In the genomic region with DNA sequence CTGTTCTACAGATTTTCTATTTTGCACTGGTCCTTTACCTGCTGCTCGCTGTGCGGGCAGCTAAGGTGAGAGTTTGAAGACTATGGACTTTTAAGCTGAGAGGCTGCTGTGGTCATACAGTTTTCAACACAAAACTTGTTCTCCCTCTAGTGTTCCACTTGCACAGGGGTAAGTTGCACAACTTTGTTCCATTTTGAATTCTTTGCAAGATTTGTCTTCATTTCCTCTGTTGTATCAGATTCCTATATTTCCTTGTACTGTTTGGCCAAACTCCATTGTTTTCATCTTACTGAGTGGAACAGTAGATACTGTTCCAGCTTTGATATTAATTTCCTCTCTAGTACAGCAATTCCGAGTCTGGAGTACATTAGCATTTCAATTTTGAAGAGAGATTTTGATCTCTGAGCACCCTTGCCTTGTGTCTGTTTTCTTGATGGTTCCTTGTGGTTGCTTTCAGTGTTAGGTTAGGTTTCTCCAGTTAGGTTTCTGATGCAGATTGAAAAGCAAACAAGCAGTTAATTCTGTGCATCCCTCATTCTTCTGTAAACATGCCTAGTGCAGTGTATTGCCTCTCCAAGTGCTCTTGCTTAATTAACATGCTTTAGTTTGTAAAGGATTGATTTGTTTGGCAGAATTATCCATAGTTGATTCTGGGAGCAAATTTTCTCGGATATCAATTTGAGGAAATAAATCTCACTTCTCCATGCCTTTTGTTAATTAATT, we compare ENCODE assay signal across 1 cellular context.
TF ChIP-seq lines count a peak whose summit lies in the region.

No MANE protein-coding gene starts in this region.

TF ChIP-seq in GM23338, 12 proteins besides CTCF, POLR2A, EP300 and RAD21 (continued from another document):
- no peak for TF ChIP-seq ZNF462 (CRISPR knock-in tag; IDR thresholded peaks at IDR 0.05)
- no peak for TF ChIP-seq ZNF114 (CRISPR knock-in tag; IDR thresholded peaks at IDR 0.05)
- TF ChIP-seq, protein P1, sequence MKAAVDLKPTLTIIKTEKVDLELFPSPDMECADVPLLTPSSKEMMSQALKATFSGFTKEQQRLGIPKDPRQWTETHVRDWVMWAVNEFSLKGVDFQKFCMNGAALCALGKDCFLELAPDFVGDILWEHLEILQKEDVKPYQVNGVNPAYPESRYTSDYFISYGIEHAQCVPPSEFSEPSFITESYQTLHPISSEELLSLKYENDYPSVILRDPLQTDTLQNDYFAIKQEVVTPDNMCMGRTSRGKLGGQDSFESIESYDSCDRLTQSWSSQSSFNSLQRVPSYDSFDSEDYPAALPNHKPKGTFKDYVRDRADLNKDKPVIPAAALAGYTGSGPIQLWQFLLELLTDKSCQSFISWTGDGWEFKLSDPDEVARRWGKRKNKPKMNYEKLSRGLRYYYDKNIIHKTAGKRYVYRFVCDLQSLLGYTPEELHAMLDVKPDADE (IDR thresholded peaks at IDR 0.05), result no peak
- TF ChIP-seq EZH2 (IDR thresholded peaks at IDR 0.05; ENCODE audit: low read depth, unreplicated experiment), result no peak
- no peak for TF ChIP-seq ZNF331 (CRISPR knock-in tag; IDR thresholded peaks at IDR 0.05; ENCODE audit: low read depth)
- TF ChIP-seq STAT1 (IDR thresholded peaks at IDR 0.05; ENCODE audit: unreplicated experiment), result no peak
- TF ChIP-seq POLR2AphosphoS5 (IDR thresholded peaks at IDR 0.05; ENCODE audit: low read depth), result no peak
- TF ChIP-seq, protein P2, sequence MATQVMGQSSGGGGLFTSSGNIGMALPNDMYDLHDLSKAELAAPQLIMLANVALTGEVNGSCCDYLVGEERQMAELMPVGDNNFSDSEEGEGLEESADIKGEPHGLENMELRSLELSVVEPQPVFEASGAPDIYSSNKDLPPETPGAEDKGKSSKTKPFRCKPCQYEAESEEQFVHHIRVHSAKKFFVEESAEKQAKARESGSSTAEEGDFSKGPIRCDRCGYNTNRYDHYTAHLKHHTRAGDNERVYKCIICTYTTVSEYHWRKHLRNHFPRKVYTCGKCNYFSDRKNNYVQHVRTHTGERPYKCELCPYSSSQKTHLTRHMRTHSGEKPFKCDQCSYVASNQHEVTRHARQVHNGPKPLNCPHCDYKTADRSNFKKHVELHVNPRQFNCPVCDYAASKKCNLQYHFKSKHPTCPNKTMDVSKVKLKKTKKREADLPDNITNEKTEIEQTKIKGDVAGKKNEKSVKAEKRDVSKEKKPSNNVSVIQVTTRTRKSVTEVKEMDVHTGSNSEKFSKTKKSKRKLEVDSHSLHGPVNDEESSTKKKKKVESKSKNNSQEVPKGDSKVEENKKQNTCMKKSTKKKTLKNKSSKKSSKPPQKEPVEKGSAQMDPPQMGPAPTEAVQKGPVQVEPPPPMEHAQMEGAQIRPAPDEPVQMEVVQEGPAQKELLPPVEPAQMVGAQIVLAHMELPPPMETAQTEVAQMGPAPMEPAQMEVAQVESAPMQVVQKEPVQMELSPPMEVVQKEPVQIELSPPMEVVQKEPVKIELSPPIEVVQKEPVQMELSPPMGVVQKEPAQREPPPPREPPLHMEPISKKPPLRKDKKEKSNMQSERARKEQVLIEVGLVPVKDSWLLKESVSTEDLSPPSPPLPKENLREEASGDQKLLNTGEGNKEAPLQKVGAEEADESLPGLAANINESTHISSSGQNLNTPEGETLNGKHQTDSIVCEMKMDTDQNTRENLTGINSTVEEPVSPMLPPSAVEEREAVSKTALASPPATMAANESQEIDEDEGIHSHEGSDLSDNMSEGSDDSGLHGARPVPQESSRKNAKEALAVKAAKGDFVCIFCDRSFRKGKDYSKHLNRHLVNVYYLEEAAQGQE (IDR thresholded peaks at IDR 0.05; ENCODE audit: unreplicated experiment), result no peak
- TF ChIP-seq NANOG (IDR thresholded peaks at IDR 0.05; ENCODE audit: borderline replicate concordance), result no peak
- no peak for TF ChIP-seq CREB1 (CRISPR knock-in tag; IDR thresholded peaks at IDR 0.05; ENCODE audit: low read depth)
- TF ChIP-seq JUNB (IDR thresholded peaks at IDR 0.05; ENCODE audit: unreplicated experiment), result no peak
